ENCODE assay signal across 25 cellular contexts in genomic region chr1:189596197-189596596, GRCh38.
"Had no signal": no experiment of that assay in that cellular context is flagged by ENCODE, and none has a peak within 500 bp of the region (broad histone marks: within the 10 kb centered on the region; RNA-seq: fewer than 3 reads in every experiment).

No MANE protein-coding gene starts in this region.

- H3K27me3 Mint-ChIP-seq: memory B cell had no signal

- H3K36me3 ChIP-seq: esophagus muscularis mucosa, heart left ventricle, left ventricle myocardium inferior, lower lobe of right lung, sigmoid colon, stomach, thoracic aorta, transverse colon had no signal

- H3K27me3 ChIP-seq: esophagus muscularis mucosa, heart left ventricle, sigmoid colon, stomach, transverse colon had no signal

- DNase-seq: cortex of kidney; effector memory CD4-positive, alpha-beta T cell; foreskin melanocyte; heart left ventricle; hypothalamus; left cardiac atrium; left ventricle myocardium inferior; lower lobe of right lung; natural killer cell; posterior cingulate gyrus; sigmoid colon; stimulated activated CD4-positive, alpha-beta T cell treated with anti-CD3 and anti-CD28 coated beads, Interleukin-2, amount 100 ng/mL, for 24 hours; stimulated activated naive CD4-positive, alpha-beta T cell; stomach; substantia nigra; transverse colon had no signal

- H3K4me1 ChIP-seq: esophagus muscularis mucosa, heart left ventricle, left ventricle myocardium inferior, lower lobe of right lung, sigmoid colon, stomach, transverse colon had no signal

- H3K9me3 ChIP-seq: esophagus muscularis mucosa, lower lobe of right lung, sigmoid colon, transverse colon had no signal

- H3K4me3 ChIP-seq: esophagus muscularis mucosa, heart left ventricle, left ventricle myocardium inferior, lower lobe of right lung, sigmoid colon, skin epidermis, stomach, thoracic aorta, transverse colon had no signal

- ATAC-seq: heart left ventricle, left cardiac atrium, lower lobe of right lung, natural killer cell had no signal

- H3K9me3 Mint-ChIP-seq: neural crest cell had no signal

- H3K27ac ChIP-seq: epithelial cell of prostate, esophagus muscularis mucosa, heart left ventricle, left ventricle myocardium inferior, lower lobe of right lung, sigmoid colon, skin epidermis, stomach, thoracic aorta, transverse colon had no signal

- H3K4me3 Mint-ChIP-seq: memory B cell, mesothelial cell of epicardium, natural killer cell, neural crest cell had no signal

- H3K27ac Mint-ChIP-seq: memory B cell, mesothelial cell of epicardium, natural killer cell had no signal

- FAIRE-seq: endometrium, keratinocyte had no signal

- H3K4me1 Mint-ChIP-seq: memory B cell, mesothelial cell of epicardium, natural killer cell, neural crest cell had no signal

- H3K36me3 Mint-ChIP-seq: memory B cell, mesothelial cell of epicardium, natural killer cell had no signal
